16 cellular contexts compared by ENCODE assay signal in the genomic region with DNA sequence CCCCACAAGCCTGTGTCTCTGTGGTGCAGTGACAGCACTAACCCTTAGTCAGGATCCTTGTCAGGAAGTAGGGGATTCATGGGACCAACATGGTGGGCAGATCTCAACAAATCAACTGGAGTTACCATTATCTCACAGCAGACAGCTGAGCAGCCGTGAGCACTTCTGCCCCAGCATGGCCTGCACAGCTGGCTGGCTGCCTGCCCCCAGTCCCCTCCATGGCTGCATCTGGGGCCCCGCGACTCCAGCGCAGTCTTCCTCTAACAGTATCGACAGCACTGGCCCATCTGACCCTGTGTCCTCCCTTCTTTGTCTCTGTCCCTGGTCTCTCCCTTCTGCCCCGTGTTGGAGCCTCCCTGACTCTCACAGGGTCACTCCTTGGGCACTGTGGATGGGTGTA. TPM values are rescaled to one million over a fixed set of nuclear protein-coding genes. Genes with fewer than 3 reads are reported as not detected.
DNase-seq lines count a peak whose midpoint lies in the region; ATAC-seq, FAIRE-seq and TF ChIP-seq lines count a peak whose summit lies in the region.
"Had no signal": no experiment of that assay in that cellular context is flagged by ENCODE, and none has a peak within 500 bp of the region (broad histone marks: within the 10 kb centered on the region; RNA-seq: fewer than 3 reads in every experiment).

No MANE protein-coding gene starts in this region.

- H3K9me1 ChIP-seq in IMR-90 (ENCODE audit: insufficient read depth, low read length), result peaks cover 13% of the 10 kb centered on the region

- CTCF ChIA-PET in IMR-90 (lab: Yijun Ruan, JAX), result no interaction called here
- CTCF ChIA-PET in H1 (lab: Charles Lee; ENCODE audit: partially characterized antibody), result interaction anchor here (0.8 kb wide), 1 partner anchor 11 kb away, joined by 3 read pairs; no protein-coding TSS in a partner anchor

- no peak overlapping the region for H2BK20ac ChIP-seq in IMR-90 (ENCODE audit: low read depth, low read length)
- H2BK20ac ChIP-seq in H1 (ENCODE audit: low read length), result 0 out of 2 replicates have a peak overlapping the region, but pooled peaks have one; percentile 28

- H2AK5ac ChIP-seq in IMR-90 (ENCODE audit: low read depth, low read length) (0 out of 2 replicates have a peak overlapping the region, but pooled peaks have one; percentile 36), H1 (ENCODE audit: low read depth, low read length) (peak overlapping the region; percentile 100; the same call in 1 of the 2 replicates), neuronal stem cell (ENCODE audit: low read depth, low read length) (no peak overlapping the region)

- H4K5ac ChIP-seq in IMR-90 (ENCODE audit: low read depth, low read length) (no peak overlapping the region), H1 (ENCODE audit: insufficient read length, low read depth, low read length) (no peak overlapping the region)

- H2AFZ ChIP-seq in IMR-90 (replicated peaks; ENCODE audit: low read length, poor library complexity), result peak overlapping the region; percentile 38
- no peak overlapping the region for H2AFZ ChIP-seq in H1 (ENCODE audit: low read length)
- peak overlapping the region; percentile 68 for H2AFZ ChIP-seq in neuronal stem cell (ENCODE audit: low read length)

- no peak overlapping the region for H3K56ac ChIP-seq in IMR-90 (ENCODE audit: extremely low read depth, insufficient read depth, low read length)
- peak overlapping the region; percentile 25 for H3K56ac ChIP-seq in H1 (replicated peaks; ENCODE audit: insufficient read length, low read depth, low read length)

- no peaks in the 10 kb centered on the region for H4K20me1 ChIP-seq in IMR-90 (ENCODE audit: insufficient read depth, low read length)
- no peaks in the 10 kb centered on the region for H4K20me1 ChIP-seq in H1 (replicated peaks in 1 of 2; ENCODE audit: control insufficient read depth in 1 of 2, insufficient read depth in 2 of 2, low read length in 2 of 2)

- dilution Hi-C loops in IMR-90 (cut with HindIII; ENCODE audit: low sequenced_read_pairs, unreplicated experiment), result no loop called here

- no peak overlapping the region for H2BK15ac ChIP-seq in IMR-90 (ENCODE audit: low read depth, low read length)
- peak overlapping the region; percentile 21; the same call in 1 of the 2 replicates for H2BK15ac ChIP-seq in H1 (ENCODE audit: low read length)
- peak overlapping the region; percentile 8 for H2BK15ac ChIP-seq in neuronal stem cell (ENCODE audit: low read length)

- DNase-seq in IMR-90 (no peak), H1 (ENCODE audit: low read depth in 1 of 2, low spot score in 2 of 2) (no peak), neuronal stem cell (ENCODE audit: low spot score) (no peak), urothelium cell line (ENCODE audit: low spot score) (no peak)
- DNase-seq: C1 segment of cervical spinal cord; CD4-positive, alpha-beta memory T cell; DMS79 had no signal

- H3K23ac ChIP-seq in IMR-90 (ENCODE audit: low read depth, low read length) (no peak overlapping the region), H1 (ENCODE audit: insufficient read length) (no peak overlapping the region), neuronal stem cell (ENCODE audit: low read depth, low read length, poor library complexity) (no peak overlapping the region)

- in situ Hi-C loops in IMR-90 (cut with MboI; ENCODE audit: low sequenced_read_pairs), result no loop called here

- peaks cover 0 to 4% of the 10 kb centered on the region in 2 experiments; a peak in 1 of 4 replicates for H3K79me2 ChIP-seq in H1 (ENCODE audit: control insufficient read depth in 1 of 2, insufficient read depth in 2 of 2, low read length in 2 of 2)

- H3K4me2 ChIP-seq in IMR-90 (ENCODE audit: low read depth, low read length) (no peak overlapping the region), H1 (ENCODE audit: insufficient read depth in 1 of 2, low read depth in 2 of 2, low read length in 2 of 2) (no peak overlapping the region), neuronal stem cell (ENCODE audit: insufficient read depth, low read length, poor library complexity, severe bottlenecking) (no peak overlapping the region)
- H3K4me2 ChIP-seq: KMS-11 had no signal

- H4K91ac ChIP-seq in IMR-90 (ENCODE audit: insufficient read depth, low read depth, low read length) (no peak overlapping the region), H1 (replicated peaks; ENCODE audit: insufficient read length, low read length) (peak overlapping the region; percentile 40), neuronal stem cell (ENCODE audit: low read depth, low read length, poor library complexity) (no peak overlapping the region)

- H2BK120ac ChIP-seq in IMR-90 (ENCODE audit: low read depth, low read length) (no peak overlapping the region), H1 (replicated peaks; ENCODE audit: low read depth, low read length) (no peak overlapping the region), neuronal stem cell (ENCODE audit: low read depth, low read length) (no peak overlapping the region)

- ATAC-seq in IMR-90 (ENCODE audit: low read depth) (no peak), GM19397 (IDR thresholded peaks at IDR 0.05; ENCODE audit: unreplicated experiment) (no peak), HG02870 (IDR thresholded peaks at IDR 0.05; ENCODE audit: unreplicated experiment) (no peak), GM19467 (IDR thresholded peaks at IDR 0.05; ENCODE audit: unreplicated experiment) (no peak)
- ATAC-seq: GM12878 had no signal

- H3K36me3 ChIP-seq in IMR-90 (ENCODE audit: control insufficient read depth, insufficient read depth, low read length) (no peaks in the 10 kb centered on the region), H1 (ENCODE audit: control insufficient read depth in 2 of 4, insufficient read depth in 4 of 4, low read length in 3 of 4) (no peaks in the 10 kb centered on the region; a peak in 1 of 8 replicates), neuronal stem cell (replicated peaks in 1 of 2; ENCODE audit: control insufficient read depth in 2 of 2, insufficient read depth in 2 of 2, low read length in 2 of 2) (peaks cover 0 to 2% of the 10 kb centered on the region in 2 donors)

- H2BK12ac ChIP-seq in H1 (ENCODE audit: low read depth, low read length) (peak overlapping the region; percentile 89; the same call in 1 of the 2 replicates), neuronal stem cell (ENCODE audit: low read length) (no peak overlapping the region)

- no peak overlapping the region for H3K4ac ChIP-seq in IMR-90 (ENCODE audit: low read depth, low read length)
- H3K4ac ChIP-seq in H1 (replicated peaks; ENCODE audit: insufficient read length, low read depth, low read length), result no peak overlapping the region
- no peak overlapping the region for H3K4ac ChIP-seq in neuronal stem cell (ENCODE audit: low read length)

- H3K18ac ChIP-seq in IMR-90 (ENCODE audit: low read depth, low read length) (no peak overlapping the region), H1 (ENCODE audit: extremely low read depth, low read length) (no peak overlapping the region), neuronal stem cell (ENCODE audit: low read length) (peak overlapping the region; percentile 38)

- TF ChIP-seq RAD21 in IMR-90 (IDR thresholded peaks at IDR 0.05; ENCODE audit: low read length) (no peak), H1 (IDR thresholded peaks at IDR 0.05 in 1 of 2, conservative IDR thresholded peaks at IDR 0.05 in 1 of 2; ENCODE audit: low read depth in 2 of 2, low read length in 2 of 2) (no peak)

- intact Hi-C loops in IMR-90 (cut with micrococcal nuclease), result loop anchor here (5.0 kb wide), 1 partner anchor 512 kb away; no protein-coding TSS in a partner anchor

- WGBS in IMR-90 (ENCODE audit: extremely low coverage in 2 of 2, insufficient read length in 1 of 2), 2 experiments, result 66% methylated on average over 4 of the region's 6 CpGs; no CpG with 5 or more reads in 1 of the 2 experiments
- 90% methylated on average over 6 of the region's 6 CpGs; no CpG with 5 or more reads in 1 of the 2 experiments for WGBS in H1 (ENCODE audit: extremely low coverage in 1 of 2, insufficient coverage in 1 of 2, insufficient read length in 1 of 2, insufficient replicate concordance in 2 of 2, low coverage in 1 of 2, low lambda C conversion rate in 2 of 2, missing lambda C conversion rate in 1 of 2), 2 experiments
- no CpG with 5 or more reads among the region's 6 CpGs for WGBS in neuronal stem cell (ENCODE audit: extremely low coverage in 2 of 2, insufficient read length in 2 of 2, insufficient replicate concordance in 1 of 2), 2 donors

- TF ChIP-seq EP300 in H1 (IDR thresholded peaks at IDR 0.05; ENCODE audit: borderline replicate concordance in 1 of 2, low read depth in 2 of 2, low read length in 2 of 2), result no peak

- no peaks in the 10 kb centered on the region for H3K9me3 ChIP-seq in IMR-90 (ENCODE audit: control insufficient read depth, insufficient read depth, low read length)
- no peaks in the 10 kb centered on the region for H3K9me3 ChIP-seq in H1 (ENCODE audit: insufficient read depth in 2 of 2, low read depth in 1 of 2, low read length in 1 of 2)
- peaks cover 0 to 3% of the 10 kb centered on the region in 2 donors for H3K9me3 ChIP-seq in neuronal stem cell (replicated peaks in 1 of 2; ENCODE audit: control insufficient read depth in 2 of 2, insufficient read depth in 1 of 2, low read depth in 1 of 2, low read length in 2 of 2)

- H3K14ac ChIP-seq in IMR-90 (replicated peaks; ENCODE audit: low read depth, low read length), result no peak overlapping the region
- H3K14ac ChIP-seq in H1 (ENCODE audit: insufficient read length), result no peak overlapping the region
- H3K14ac ChIP-seq in neuronal stem cell (ENCODE audit: low read length), result no peak overlapping the region

- peaks cover 1% of the 10 kb centered on the region; the same call in 1 of the 2 replicates for H3K4me1 ChIP-seq in IMR-90 (ENCODE audit: control insufficient read depth, insufficient read depth, low read length)
- H3K4me1 ChIP-seq in H1 (replicated peaks in 1 of 4; ENCODE audit: control insufficient read depth in 3 of 4, insufficient read depth in 4 of 4, low read length in 3 of 4), result peaks cover 0 to 7% (median 3%) of the 10 kb centered on the region in 4 experiments; a peak in 4 of 7 replicates
- peaks cover 6 to 13% of the 10 kb centered on the region in 2 donors for H3K4me1 ChIP-seq in neuronal stem cell (ENCODE audit: control insufficient read depth in 2 of 2, insufficient read depth in 1 of 2, low read depth in 1 of 2, low read length in 2 of 2)

- H3K27me3 ChIP-seq in IMR-90 (ENCODE audit: control insufficient read depth, insufficient read depth, low read length) (no peaks in the 10 kb centered on the region), H1 (replicated peaks in 1 of 4; ENCODE audit: control insufficient read depth in 3 of 4, extremely low read depth in 1 of 4, insufficient read depth in 3 of 4, low read length in 3 of 4) (peaks cover 0 to 3% (median 0%) of the 10 kb centered on the region in 4 experiments; a peak in 4 of 7 replicates), neuronal stem cell (ENCODE audit: control insufficient read depth in 3 of 3, insufficient read depth in 3 of 3, low read depth in 1 of 3, low read length in 3 of 3) (peaks cover 0 to 4% (median 0%) of the 10 kb centered on the region in 3 experiments)

- peaks cover 13% of the 10 kb centered on the region for H3K23me2 ChIP-seq in H1 (ENCODE audit: low read depth, low read length)

- no peaks in the 10 kb centered on the region for H3K79me1 ChIP-seq in IMR-90 (ENCODE audit: low read depth in 1 of 2, low read length in 2 of 2)
- H3K79me1 ChIP-seq in H1 (ENCODE audit: low read depth, low read length), result peaks cover 3% of the 10 kb centered on the region
- H3K79me1 ChIP-seq in neuronal stem cell (ENCODE audit: low read depth, low read length), result no peaks in the 10 kb centered on the region

- BruUV-seq in IMR-90 (replicated peaks; lab: Mats Ljungman, UMichigan), result no TSS peak

- H4K8ac ChIP-seq in IMR-90 (ENCODE audit: low read depth in 2 of 2, low read length in 2 of 2) (no peak overlapping the region), H1 (ENCODE audit: extremely low read depth, insufficient read depth, low read length) (peak overlapping the region; percentile 63; the same call in 1 of the 2 replicates), neuronal stem cell (ENCODE audit: low read depth, low read length) (no peak overlapping the region)

- H3K4me3 ChIP-seq in IMR-90 (ENCODE audit: insufficient read depth, low read depth, low read length) (no peak overlapping the region), H1 (ENCODE audit: extremely low read depth in 1 of 4, insufficient read depth in 2 of 4, low read depth in 3 of 4, low read length in 4 of 4) (no peak overlapping the region), neuronal stem cell (ENCODE audit: low read length in 2 of 2) (no peak overlapping the region)
- H3K4me3 ChIP-seq: GM12878 had no signal

- TF ChIP-seq CTCF in IMR-90 (conservative IDR thresholded peaks at IDR 0.05; ENCODE audit: low read depth, low read length), result no peak
- TF ChIP-seq CTCF in H1 (IDR thresholded peaks at IDR 0.05; ENCODE audit: control extremely low read depth in 1 of 3, insufficient read depth in 1 of 3, low read depth in 1 of 3, low read length in 3 of 3), result no peak

- H3K27ac ChIP-seq in IMR-90 (ENCODE audit: insufficient read depth, low read length) (no peak overlapping the region), H1 (ENCODE audit: low read depth, low read length) (no peak overlapping the region), neuronal stem cell (replicated peaks; ENCODE audit: low read length) (no peak overlapping the region)
- H3K27ac ChIP-seq: HL-60, KMS-11 had no signal

- no peak overlapping the region for H3K9ac ChIP-seq in IMR-90 (ENCODE audit: low read depth, low read length)
- no peak overlapping the region for H3K9ac ChIP-seq in H1 (replicated peaks in 1 of 4; ENCODE audit: extremely low read depth in 1 of 4, low read depth in 3 of 4, low read length in 3 of 4)
- peak overlapping the region; percentile 9 for H3K9ac ChIP-seq in neuronal stem cell (ENCODE audit: low read depth, low read length, poor library complexity)
- H3K9ac ChIP-seq: KMS-11 had no signal

- TF ChIP-seq POLR2A in IMR-90 (IDR thresholded peaks at IDR 0.05; ENCODE audit: low read depth, low read length) (no peak), H1 (IDR thresholded peaks at IDR 0.05; ENCODE audit: control extremely low read depth in 1 of 2, low read depth in 2 of 2, low read length in 2 of 2) (no peak)

- no peak for FAIRE-seq in H1 (lab: Jason Lieb, UNC)
- peak; percentile 13 for FAIRE-seq in urothelium cell line (lab: Jason Lieb, UNC)
- FAIRE-seq: A204.1, GM12878, GM18507, H54 had no signal

- POLR2A ChIA-PET in IMR-90 (lab: Charles Lee; ENCODE audit: unreplicated experiment), result no interaction called here
- POLR2A ChIA-PET in H1 (lab: Charles Lee; ENCODE audit: partially characterized antibody), result no interaction called here

- H2AK9ac ChIP-seq in IMR-90 (replicated peaks; ENCODE audit: low read depth, low read length, poor library complexity), result no peak overlapping the region

- H2BK5ac ChIP-seq in IMR-90 (ENCODE audit: low read depth, low read length, poor library complexity, severe bottlenecking), result no peak overlapping the region
- H2BK5ac ChIP-seq in H1 (ENCODE audit: low read depth, low read length), result peak overlapping the region; percentile 64; the same call in 1 of the 2 replicates
- H2BK5ac ChIP-seq in neuronal stem cell (ENCODE audit: low read length), result no peak overlapping the region

RNA-seq across cellular contexts. Expression of gene ADCY3, which starts 4.7 kb away (rescaled TPM):
- total RNA-seq in IMR-90 (2012; rRNA removed), result 16.4 and 17.4 TPM in 2 replicates
- polyA plus RNA-seq in IMR-90 (2012; rRNA removed) (46.1 and 50.4 TPM in 2 replicates), H1 (2011; rRNA removed) (45.1 and 61.8 TPM in 2 replicates)
- polyA plus RNA-seq in IMR-90 (2012; cell fraction: cytosol; rRNA removed), result 52.5 and 55.2 TPM in 2 replicates
- 83.7 and 123 TPM in 2 replicates for polyA plus RNA-seq in IMR-90 (2012; cell fraction: nucleus; rRNA removed; ENCODE audit: low replicate concordance)
- total RNA-seq in H1 (2021; fragmentation: NEBNext Ultra II Directional; extraction: Animal tissue kit (Norgen Biotek cat#: 25700)), result 50.5 and 52.9 TPM in 2 replicates
- polyA plus RNA-seq in H1 (2011; cell fraction: cytosol; rRNA removed), result 42.3 TPM
- polyA plus RNA-seq in H1 (2011; cell fraction: nucleus; rRNA removed), result 128 TPM
- 29.0 to 39.1 TPM (median 33.5 TPM) in 4 replicates for polyA plus RNA-seq in H1 (2012, experiment 1 of 2)
- polyA plus RNA-seq in H1 (2012, experiment 2 of 2), result 22.5 TPM
- 38.2 TPM for polyA plus RNA-seq in H1 (2013, experiment 1 of 2)
- polyA plus RNA-seq in H1 (2013, experiment 2 of 2), result 35.0 TPM
- 92.2 and 116 TPM in 2 replicates for polyA minus RNA-seq in H1 (2011; rRNA and poly(A)+ RNA removed)
- 37.3 TPM for polyA minus RNA-seq in H1 (2011; cell fraction: cytosol; rRNA and poly(A)+ RNA removed)
- polyA minus RNA-seq in H1 (2011; cell fraction: nucleus; rRNA and poly(A)+ RNA removed), result 53.5 TPM
- polyA plus RNA-seq in neuronal stem cell (2013, experiment 1 of 2), result 31.1 TPM
- 29.1 TPM for polyA plus RNA-seq in neuronal stem cell (2013, experiment 2 of 2)

RNA-seq across cellular contexts. Expression of gene DNAJC27, which starts 47.0 kb away (rescaled TPM):
- 2.0 and 2.8 TPM in 2 replicates for total RNA-seq in IMR-90 (2012; rRNA removed)
- 1.3 and 1.6 TPM in 2 replicates for polyA plus RNA-seq in IMR-90 (2012; rRNA removed)
- 0.29 and 0.40 TPM in 2 replicates for polyA plus RNA-seq in IMR-90 (2012; cell fraction: cytosol; rRNA removed)
- 0.67 and 4.9 TPM in 2 replicates for polyA plus RNA-seq in IMR-90 (2012; cell fraction: nucleus; rRNA removed; ENCODE audit: low replicate concordance)
- 3.7 and 4.5 TPM in 2 replicates for total RNA-seq in H1 (2021; fragmentation: NEBNext Ultra II Directional; extraction: Animal tissue kit (Norgen Biotek cat#: 25700))
- polyA plus RNA-seq in H1 (2011; rRNA removed), result 1.4 and 1.5 TPM in 2 replicates
- polyA plus RNA-seq in H1 (2011; cell fraction: cytosol; rRNA removed), result 2.6 TPM
- 2.0 TPM for polyA plus RNA-seq in H1 (2011; cell fraction: nucleus; rRNA removed)
- 1.7 to 2.8 TPM (median 2.0 TPM) in 4 replicates for polyA plus RNA-seq in H1 (2012, experiment 1 of 2)
- polyA plus RNA-seq in H1 (2012, experiment 2 of 2), result 0.68 TPM
- 2.7 TPM for polyA plus RNA-seq in H1 (2013, experiment 1 of 2)
- polyA plus RNA-seq in H1 (2013, experiment 2 of 2), result 2.5 TPM
- polyA minus RNA-seq in H1 (2011; rRNA and poly(A)+ RNA removed), result 3.1 and 4.4 TPM in 2 replicates
- polyA minus RNA-seq in H1 (2011; cell fraction: cytosol; rRNA and poly(A)+ RNA removed), result 0.73 TPM
- polyA minus RNA-seq in H1 (2011; cell fraction: nucleus; rRNA and poly(A)+ RNA removed), result 3.3 TPM
- polyA plus RNA-seq in neuronal stem cell (2013, experiment 1 of 2), result 6.1 TPM
- 5.5 TPM for polyA plus RNA-seq in neuronal stem cell (2013, experiment 2 of 2)
